In genomic region chr22:19970479-19971275, GRCh38 we compare ENCODE assay signal across 9 cellular contexts. TPM values are rescaled to one million over a fixed set of nuclear protein-coding genes. Genes with fewer than 3 reads are reported as not detected.
DNase-seq lines count a peak whose midpoint lies in the region; ATAC-seq and TF ChIP-seq lines count a peak whose summit lies in the region.
"Had no signal": no experiment of that assay in that cellular context is flagged by ENCODE, and none has a peak within 500 bp of the region (broad histone marks: within the 10 kb centered on the region; RNA-seq: fewer than 3 reads in every experiment).

No MANE protein-coding gene starts in this region.

- ATAC-seq in body of pancreas: peak; percentile 73

- H3K4me2 ChIP-seq in KMS-11: no peak overlapping the region

- no peak overlapping the region for H3K4me3 ChIP-seq in KMS-11 (IDR thresholded peaks at IDR 0.05; ENCODE audit: insufficient read depth, low read depth, low read length)
- H3K4me3 ChIP-seq in body of pancreas: no peak overlapping the region

- no peaks in the 10 kb centered on the region for H3K9me3 ChIP-seq in body of pancreas

- H3K36me3 ChIP-seq in KMS-11 (ENCODE audit: insufficient read depth) (no peaks in the 10 kb centered on the region), body of pancreas (replicated peaks in 1 of 2; ENCODE audit: insufficient read depth in 1 of 2, low read depth in 2 of 2) (no peaks in the 10 kb centered on the region)

- 42 to 64% methylated on average over 15 to 24 of the region's 25 CpGs for WGBS in body of pancreas, 2 donors

- peak; percentile 57 for DNase-seq in EL
- DNase-seq in body of pancreas: peak; percentile 65 to 75 (median 71)
- DNase-seq in iris pigment epithelial cell (ENCODE audit: low read depth): peak; percentile 40
- peak; percentile 79 to 80 for DNase-seq in stimulated activated CD4-positive, alpha-beta T cell treated with anti-CD3 and anti-CD28 coated beads, Interleukin-1b, Interleukin-23, amount 100 ng/mL, for 4 hours (ENCODE audit: low read depth in 2 of 2)
- no peak for DNase-seq in dedifferentiated amniotic fluid mesenchymal stem cell (ENCODE audit: extremely low spot score)
- no peak for DNase-seq in DMS79 (lab: John Stamatoyannopoulos, UW)

- intact Hi-C loops in body of pancreas (cut with DNase I): loop anchor here (5.0 to 10.0 kb wide), 2 partner anchors 152 to 324 kb away; no protein-coding TSS in a partner anchor

- H3K79me2 ChIP-seq in KMS-11 (ENCODE audit: insufficient read depth, low read depth): no peaks in the 10 kb centered on the region

- no peak overlapping the region for H2AFZ ChIP-seq in KMS-11 (ENCODE audit: low read depth)

- H4K20me1 ChIP-seq in KMS-11 (ENCODE audit: insufficient read depth): no peaks in the 10 kb centered on the region

- TF ChIP-seq POLR2A in body of pancreas (IDR thresholded peaks at IDR 0.05): peak in 1 of 3 donors; percentile 14

- H3K27me3 ChIP-seq in KMS-11 (ENCODE audit: insufficient read depth, low read depth) (no peaks in the 10 kb centered on the region), body of pancreas (no peaks in the 10 kb centered on the region)

- TF ChIP-seq CTCF in KMS-11 (conservative IDR thresholded peaks at IDR 0.05; ENCODE audit: low read depth, low read length): peak; percentile 83
- peak; percentile 97 for TF ChIP-seq CTCF in VCaP (conservative IDR thresholded peaks at IDR 0.05)
- peak; percentile 73 to 97 (median 85) for TF ChIP-seq CTCF in body of pancreas (IDR thresholded peaks at IDR 0.05)

- H3K9ac ChIP-seq in KMS-11: no peak overlapping the region

- H3K27ac ChIP-seq in KMS-11 (no peak overlapping the region), VCaP (peak overlapping the region; percentile 36), body of pancreas (no peak overlapping the region)
- H3K27ac ChIP-seq: epithelial cell of prostate had no signal

- H3K4me1 ChIP-seq in KMS-11 (ENCODE audit: low read depth, poor library complexity, severe bottlenecking) (peaks cover 16% of the 10 kb centered on the region), body of pancreas (no peaks in the 10 kb centered on the region)

RNA-seq across cellular contexts. Expression of gene TXNRD2, which starts 29.1 kb away (rescaled TPM):
- 10 to 100 TPM; 22.1 to 23.6 TPM for total RNA-seq in body of pancreas

RNA-seq across cellular contexts. Expression of gene COMT, which starts 29.1 kb away (rescaled TPM):
- total RNA-seq in body of pancreas: 10 to 100 TPM; 85.6 to 98.2 TPM

RNA-seq across cellular contexts. Expression of gene ARVCF, which starts 45.9 kb away (rescaled TPM):
- total RNA-seq in body of pancreas: 100 to 1,000 TPM in 1 of 2 donors, 10 to 100 TPM in 1; 36.6 to 150 TPM

RNA-seq across cellular contexts. Expression of gene TANGO2, which starts 50.2 kb away (rescaled TPM):
- total RNA-seq in body of pancreas: 10 to 100 TPM; 10.5 to 19.7 TPM

Comparison
In these comparisons a context has a peak if more than half of its experiments do, and no peak if none do; other contexts are left out.
1. DNase-seq: peak in EL (single experiment), body of pancreas (4 of 4), iris pigment epithelial cell (single experiment) and stimulated activated CD4-positive, alpha-beta T cell treated with anti-CD3 and anti-CD28 coated beads, Interleukin-1b, Interleukin-23, amount 100 ng/mL, for 4 hours (2 of 2); none in dedifferentiated amniotic fluid mesenchymal stem cell (single experiment) and DMS79 (single experiment).
2. Peak in every context shown above with its lines, with median percentiles within 50 percentile points of each other: CTCF ChIP-seq.